Comparison of ENCODE assay signal across 23 cellular contexts in genomic region chr3:117962750-117963149, GRCh38.
"Had no signal": no experiment of that assay in that cellular context is flagged by ENCODE, and none has a peak within 500 bp of the region (broad histone marks: within the 10 kb centered on the region; RNA-seq: fewer than 3 reads in every experiment).

No MANE protein-coding gene starts in this region.

- DNase-seq: activated B cell treated with CpG ODN at 0.5 μM for 24 hours; activated CD4-positive, alpha-beta memory T cell treated with anti-CD3 and anti-CD28 coated beads, Interleukin-2, amount 10 ng/mL, durations not matched to agents 7 days and 5 days; activated CD4-positive, alpha-beta T cell treated with anti-CD3 and anti-CD28 coated beads for 4 hours; activated CD8-positive, alpha-beta memory T cell treated with anti-CD3 and anti-CD28 coated beads, Interleukin-2, amount 10 ng/mL, durations not matched to agents 7 days and 5 days; activated naive CD4-positive, alpha-beta T cell; activated naive CD8-positive, alpha-beta T cell treated with anti-CD3 and anti-CD28 coated beads, Interleukin-2, amount 10 ng/mL, durations not matched to agents 7 days and 5 days; anterior cingulate cortex; cerebellar nuclear complex; effector CD8-positive, alpha-beta T cell; foreskin melanocyte; hypothalamus; lower lobe of right lung; natural killer cell; pancreas; right lobe of liver; small intestine; stimulated activated CD4-positive, alpha-beta T cell treated with anti-CD3 and anti-CD28 coated beads, Interleukin-4, amount 100 ng/mL, for 1 hour; stomach; T-helper 1 cell; T-helper 9 cell; testis had no signal

- H3K27ac ChIP-seq: lower lobe of right lung, pancreas, right lobe of liver, stomach, testis had no signal

- H3K4me3 ChIP-seq: lower lobe of right lung, pancreas, right lobe of liver, stomach, testis had no signal

- H3K27me3 ChIP-seq: pancreas, right lobe of liver, stomach, testis had no signal

- ATAC-seq: activated CD8-positive, alpha-beta memory T cell treated with anti-CD3 and anti-CD28 coated beads, Interleukin-2, amount 10 ng/mL, durations not matched to agents 7 days and 5 days; esophagus mucosa; lower lobe of right lung; natural killer cell; pancreas; right lobe of liver; stimulated activated effector memory CD8-positive, alpha-beta T cell treated with anti-CD3 and anti-CD28 coated beads, Interleukin-12 subunit alpha, Interleukin-12 subunit beta, amount 100 ng/mL, for 72 hours had no signal

- H3K36me3 ChIP-seq: lower lobe of right lung, pancreas, right lobe of liver, stomach had no signal

- H3K4me1 ChIP-seq: lower lobe of right lung, pancreas, right lobe of liver, stomach, testis had no signal

- H3K9me3 ChIP-seq: lower lobe of right lung, pancreas, right lobe of liver, stomach, testis had no signal
